ENCODE assay signal across 2 cellular contexts in genomic region chrX:155069414-155069813, GRCh38.
TF ChIP-seq lines count a peak whose summit lies in the region.

No MANE protein-coding gene starts in this region.

TF ChIP-seq in HCT116, 20 proteins besides CTCF, POLR2A, EP300 and RAD21 (continued from another document):
- TF ChIP-seq REST (IDR thresholded peaks at IDR 0.05; ENCODE audit: low read depth) (no peak), SP1 (IDR thresholded peaks at IDR 0.05; ENCODE audit: low read depth) (no peak), TCF7L2 (IDR thresholded peaks at IDR 0.05; ENCODE audit: borderline replicate concordance, extremely low read depth, insufficient read depth, insufficient read length) (no peak), MAX (IDR thresholded peaks at IDR 0.05) (no peak), SIN3A (IDR thresholded peaks at IDR 0.05; ENCODE audit: low read depth) (no peak), ZNF274 (IDR thresholded peaks at IDR 0.05; ENCODE audit: low read depth, low read length) (no peak), CEBPB (IDR thresholded peaks at IDR 0.05; ENCODE audit: low read depth) (no peak), JUND (IDR thresholded peaks at IDR 0.05) (no peak)

TF ChIP-seq in liver, 16 proteins besides CTCF, POLR2A, EP300 and RAD21 (continued from another document):
- TF ChIP-seq MAX (IDR thresholded peaks at IDR 0.05) = no peak
- TF ChIP-seq HNF4A (conservative IDR thresholded peaks at IDR 0.05) = no peak
- TF ChIP-seq TAF1 (conservative IDR thresholded peaks at IDR 0.05) = no peak
- TF ChIP-seq YY1 (IDR thresholded peaks at IDR 0.05) = no peak
- TF ChIP-seq NR2F2 (IDR thresholded peaks at IDR 0.05) = no peak
